ENCODE assay signal across 27 cellular contexts in genomic region chr18:21164746-21165145, GRCh38. TPM values are rescaled to one million over a fixed set of nuclear protein-coding genes. Genes with fewer than 3 reads are reported as not detected.
A peak's percentile ranks its signal among the peaks of the same experiment; 100 is the strongest.
DNase-seq lines count a peak whose midpoint lies in the region; ATAC-seq, FAIRE-seq and TF ChIP-seq lines count a peak whose summit lies in the region.
"Had no signal": no experiment of that assay in that cellular context is flagged by ENCODE, and none has a peak within 500 bp of the region (broad histone marks: within the 10 kb centered on the region; RNA-seq: fewer than 3 reads in every experiment).

No MANE protein-coding gene starts in this region.

- no peak for TF ChIP-seq RAD21 in A549 (conservative IDR thresholded peaks at IDR 0.05 in 1 of 2, IDR thresholded peaks at IDR 0.05 in 1 of 2)

- WGBS in A549 (ENCODE audit: missing lambda C conversion rate): 40% methylated on average over 1 of the region's 1 CpG

- TF ChIP-seq EP300 in A549 (IDR thresholded peaks at IDR 0.05): no peak

- no peaks in the 10 kb centered on the region for H3K9me3 ChIP-seq in A549
- no peaks in the 10 kb centered on the region for H3K9me3 ChIP-seq in adipocyte (ENCODE audit: control insufficient read depth, low read length)
- H3K9me3 ChIP-seq: adrenal gland had no signal

- no peak for DNase-seq in A549 (ENCODE audit: low read depth in 1 of 2, low spot score in 1 of 2)
- peak; percentile 36 for DNase-seq in GM04503 (ENCODE audit: low read depth)
- DNase-seq in adipocyte (ENCODE audit: low read depth): peak; percentile 59
- no peak for DNase-seq in RKO (ENCODE audit: low spot score)
- no peak for DNase-seq in cerebellar cortex (ENCODE audit: low spot score)
- no peak for DNase-seq in superior temporal gyrus (ENCODE audit: extremely low spot score)
- DNase-seq in NCI-H2171 treated with DMSO at 0.1 percent for 48 hours (lab: John Stamatoyannopoulos, UW): no peak
- DNase-seq: ACHN; activated CD8-positive, alpha-beta T cell treated with anti-CD3 and anti-CD28 coated beads for 36 hours; adrenal gland; DMS53; foreskin melanocyte; immature natural killer cell; left ventricle myocardium superior; NCI-H524 treated with DMSO at 0.1 percent for 48 hours; posterior cingulate gyrus; SW 1271 had no signal

- H3K36me3 ChIP-seq in adipocyte (ENCODE audit: control insufficient read depth, insufficient read depth, low read length, severe bottlenecking): no peaks in the 10 kb centered on the region
- H3K36me3 ChIP-seq: adrenal gland had no signal

- TF ChIP-seq POLR2A in A549 (IDR thresholded peaks at IDR 0.05; ENCODE audit: low read length): no peak

- FAIRE-seq in A549 (lab: Jason Lieb, UNC): no peak
- FAIRE-seq in islet of Langerhans (lab: Jason Lieb, UNC): peak; percentile 89
- FAIRE-seq: bronchial epithelial cell, GM12878, HTR-8/SVneo had no signal

- ATAC-seq in A549: no peak
- ATAC-seq: activated CD4-positive, CD25-positive, alpha-beta regulatory T cell treated with anti-CD3 and anti-CD28 coated beads, Interleukin-2, amount 50 U/mL, for 24 hours; activated CD8-positive, alpha-beta T cell treated with anti-CD3 and anti-CD28 coated beads for 36 hours; GM12878; HCT116; left ventricle myocardium superior; sciatic nerve had no signal

- POLR2A ChIA-PET in A549 (lab: Yijun Ruan, JAX): no interaction called here

- no peak for TF ChIP-seq CTCF in A549 (IDR thresholded peaks at IDR 0.05)

- peak overlapping the region; percentile 37 for H3K4me2 ChIP-seq in A549
- H3K4me2 ChIP-seq: hepatocyte had no signal

- no peak overlapping the region for H3K4me3 ChIP-seq in A549
- H3K4me3 ChIP-seq in adipocyte (ENCODE audit: low read length): peak overlapping the region; percentile 77
- H3K4me3 ChIP-seq: adrenal gland, coronary artery, GM12878, hepatocyte had no signal

- H3K9ac ChIP-seq in adipocyte (ENCODE audit: low read length): peak overlapping the region; percentile 74

- H3K4me1 ChIP-seq in A549 (peaks cover 14% of the 10 kb centered on the region), adipocyte (ENCODE audit: control insufficient read depth, insufficient read depth, low read length) (peaks cover 19% of the 10 kb centered on the region)

- H3K27me3 ChIP-seq in adipocyte (replicated peaks; ENCODE audit: control insufficient read depth, insufficient read depth, low read length): no peaks in the 10 kb centered on the region
- H3K27me3 ChIP-seq: adrenal gland, hepatocyte had no signal

- no peak overlapping the region for H3K27ac ChIP-seq in A549
- H3K27ac ChIP-seq: adrenal gland, C4-2B, hepatocyte had no signal

- CTCF ChIA-PET in A549 (lab: Yijun Ruan, JAX): interaction anchor here (0.6 to 4.2 kb wide), 2 partner anchors 14 to 349 kb away, joined by 3 to 16 read pairs; no protein-coding TSS in a partner anchor

TF ChIP-seq in A549, 52 proteins besides CTCF, POLR2A, EP300 and RAD21:
- TF ChIP-seq BCL3 (IDR thresholded peaks at IDR 0.05) (no peak), HDAC2 (IDR thresholded peaks at IDR 0.05) (no peak), PBX3 (IDR thresholded peaks at IDR 0.05) (no peak), FOSB (CRISPR knock-in tag; IDR thresholded peaks at IDR 0.05) (no peak), HEYL (CRISPR knock-in tag; IDR thresholded peaks at IDR 0.05) (no peak), CBX2 (IDR thresholded peaks at IDR 0.05; ENCODE audit: borderline replicate concordance, low read depth) (no peak), HOXA7 (CRISPR knock-in tag; IDR thresholded peaks at IDR 0.05) (no peak), CHD4 (IDR thresholded peaks at IDR 0.05; ENCODE audit: borderline replicate concordance) (no peak), RCOR1 (IDR thresholded peaks at IDR 0.05; ENCODE audit: low read depth, low read length) (no peak), FOSL2 (IDR thresholded peaks at IDR 0.05) (no peak), FOSL2 (CRISPR knock-in tag; IDR thresholded peaks at IDR 0.05) (no peak), JUN (IDR thresholded peaks at IDR 0.05) (no peak), CHD2 (IDR thresholded peaks at IDR 0.05; ENCODE audit: low read length, partially characterized antibody) (no peak), POLR2AphosphoS2 (conservative IDR thresholded peaks at IDR 0.05; ENCODE audit: low read length) (no peak), ZNF302 (CRISPR knock-in tag; IDR thresholded peaks at IDR 0.05) (no peak), CEBPB (IDR thresholded peaks at IDR 0.05) (no peak), MYC (IDR thresholded peaks at IDR 0.05; ENCODE audit: borderline replicate concordance, low read length) (no peak), NFE2L2 (conservative IDR thresholded peaks at IDR 0.05; ENCODE audit: low read length) (no peak), BHLHE40 (IDR thresholded peaks at IDR 0.05; ENCODE audit: low read depth, low read length) (no peak), ELK1 (IDR thresholded peaks at IDR 0.05; ENCODE audit: low read depth, low read length) (no peak)

RNA-seq across cellular contexts. Expression of gene ROCK1, which starts 53.1 kb away (rescaled TPM):
- polyA plus RNA-seq in A549 (2011; rRNA removed) (24.3 and 31.8 TPM in 2 replicates), A549 (2017; fragmentation: RNase III; extraction: RNeasy Plus Mini Kit Qiagen cat#74134 plus additional on column Dnase treatment) (19.4 to 20.5 TPM (median 19.6 TPM) in 3 replicates)
- 2.6 TPM in 2 replicates for polyA plus RNA-seq in A549 (2012; cell fraction: cytosol; rRNA removed)
- 4.6 and 5.1 TPM in 2 replicates for polyA plus RNA-seq in A549 (2012; cell fraction: nucleus; rRNA removed)
- 13.8 and 17.9 TPM in 2 replicates for polyA minus RNA-seq in A549 (2011; rRNA and poly(A)+ RNA removed)

Comparison
In these comparisons a context has a peak if more than half of its experiments do, and no peak if none do; other contexts are left out.
1. DNase-seq: peak in GM04503 (single experiment) and adipocyte (single experiment); none in A549 (0 of 2), RKO (single experiment), cerebellar cortex (single experiment), superior temporal gyrus (single experiment) and NCI-H2171 treated with DMSO at 0.1 percent for 48 hours (single experiment).